ENCODE assay signal across 8 cellular contexts in genomic region chr18:59139615-59140286, GRCh38. TPM values are rescaled to one million over a fixed set of nuclear protein-coding genes. Genes with fewer than 3 reads are reported as not detected.
DNase-seq lines count a peak whose midpoint lies in the region; ATAC-seq and TF ChIP-seq lines count a peak whose summit lies in the region.

TSS of gene SEC11C (plus strand) at chr18:59139884. CDS start at chr18:59139949, 65 bp downstream.

- TF ChIP-seq CTCF in AG10803 (conservative IDR thresholded peaks at IDR 0.05; ENCODE audit: low read length) (no peak), chondrocyte (IDR thresholded peaks at IDR 0.05) (no peak), kidney epithelial cell (IDR thresholded peaks at IDR 0.05; ENCODE audit: insufficient read depth, low read length, poor library complexity, severe bottlenecking) (no peak)

- peak within 1 kb of the TSS; percentile 85 for H3K4me3 ChIP-seq in AG10803 (ENCODE audit: low read length)
- peak within 1 kb of the TSS; percentile 75 for H3K4me3 ChIP-seq in kidney epithelial cell (ENCODE audit: low read depth, low read length)

- DNase-seq in AG10803 (ENCODE audit: low read depth) = peak; percentile 91
- DNase-seq in NCI-H510A (lab: John Stamatoyannopoulos, UW) = peak; percentile 99
- peak; percentile 92 for DNase-seq in activated CD4-positive, alpha-beta T cell treated with anti-CD3 and anti-CD28 coated beads for 1 hour
- peak; percentile 99 for DNase-seq in chondrocyte (ENCODE audit: low spot score)
- peak; percentile 89 for DNase-seq in kidney epithelial cell (ENCODE audit: low read depth)
- DNase-seq in stimulated activated CD4-positive, alpha-beta T cell treated with anti-CD3 and anti-CD28 coated beads, Interleukin-15, amount 100 ng/mL, for 48 hours (ENCODE audit: low read depth in 2 of 2) = peak; percentile 93 to 96

- H3K27me3 ChIP-seq in kidney epithelial cell (ENCODE audit: control insufficient read depth, insufficient read depth, low read length) = no peaks in the 10 kb centered on the region

- TF ChIP-seq POLR2A in GM19099 (IDR thresholded peaks at IDR 0.05; ENCODE audit: extremely low read depth, insufficient read length, low read depth) = peak; percentile 89

- H3K36me3 Mint-ChIP-seq in chondrocyte (ENCODE audit: low read depth) = no peaks in the 10 kb centered on the region

- ATAC-seq in HG03432 (IDR thresholded peaks at IDR 0.05; ENCODE audit: unreplicated experiment) = peak; percentile 82

- H3K27ac Mint-ChIP-seq in chondrocyte (ENCODE audit: unreplicated experiment) = peak within 1 kb of the TSS; percentile 96

- peaks cover 22% of the 10 kb centered on the region for H3K4me1 Mint-ChIP-seq in chondrocyte (ENCODE audit: low read depth)

- no peaks in the 10 kb centered on the region for H3K36me3 ChIP-seq in kidney epithelial cell (ENCODE audit: control insufficient read depth, insufficient read depth, low read length)

- H3K9me3 Mint-ChIP-seq in chondrocyte (ENCODE audit: low read depth) = no peaks in the 10 kb centered on the region

- peak within 1 kb of the TSS; percentile 90 for H3K4me3 Mint-ChIP-seq in chondrocyte (ENCODE audit: unreplicated experiment)

- peaks cover 17% of the 10 kb centered on the region for H3K27me3 Mint-ChIP-seq in chondrocyte (ENCODE audit: low read depth)

RNA-seq across cellular contexts. Expression of gene SEC11C, which starts in this region (rescaled TPM):
- total RNA-seq in chondrocyte (27.6 to 51.1 TPM (median 32.8 TPM) in 3 replicates), kidney epithelial cell (88.1 and 97.9 TPM in 2 replicates)

Comparison
In these comparisons a context has a peak if more than half of its experiments do, and no peak if none do; other contexts are left out.
1. Peak in every context shown above with its lines: DNase-seq, ATAC-seq and H3K4me3 ChIP-seq.